11 cellular contexts compared by ENCODE assay signal in genomic region chr6:166466178-166467122, GRCh38.
DNase-seq lines count a peak whose midpoint lies in the region; ATAC-seq and TF ChIP-seq lines count a peak whose summit lies in the region.
"Had no signal": no experiment of that assay in that cellular context is flagged by ENCODE, and none has a peak within 500 bp of the region (broad histone marks: within the 10 kb centered on the region; RNA-seq: fewer than 3 reads in every experiment).

No MANE protein-coding gene starts in this region.

- H3K36me3 ChIP-seq in left ventricle myocardium inferior = peaks cover 66% of the 10 kb centered on the region
- H3K36me3 ChIP-seq in body of pancreas (replicated peaks in 1 of 2; ENCODE audit: insufficient read depth in 1 of 2, low read depth in 2 of 2) = peaks cover 0 to 2% of the 10 kb centered on the region in 2 donors

- H3K9me3 ChIP-seq in left ventricle myocardium inferior (replicated peaks) = no peaks in the 10 kb centered on the region
- H3K9me3 ChIP-seq in body of pancreas = no peaks in the 10 kb centered on the region
- H3K9me3 ChIP-seq: Caco-2, psoas muscle had no signal

- intact Hi-C loops in cardiac septum (cut with DNase I) = no loop called here
- intact Hi-C loops in left ventricle myocardium inferior (cut with micrococcal nuclease) = no loop called here
- intact Hi-C loops in body of pancreas (cut with DNase I) = no loop called here

- ATAC-seq in body of pancreas (peak; percentile 92), GM21717 (IDR thresholded peaks at IDR 0.05; ENCODE audit: unreplicated experiment) (no peak), GM21447 (IDR thresholded peaks at IDR 0.05; ENCODE audit: unreplicated experiment) (no peak)

- peaks cover 9% of the 10 kb centered on the region for H3K4me1 ChIP-seq in left ventricle myocardium inferior
- peaks cover 4% of the 10 kb centered on the region for H3K4me1 ChIP-seq in body of pancreas
- H3K4me1 ChIP-seq: psoas muscle had no signal

- DNase-seq in cardiac septum (ENCODE audit: low spot score) (peak; percentile 56), left ventricle myocardium inferior (no peak), body of pancreas (peak; percentile 25 to 50 (median 34)), kidney tubule cell (ENCODE audit: low spot score) (peak; percentile 37), OCI-M1 (lab: John Stamatoyannopoulos, UW) (no peak), NCI-H2196 treated with DMSO at 0.1 percent for 48 hours (lab: John Stamatoyannopoulos, UW; ENCODE audit: unreplicated experiment) (no peak)
- DNase-seq: foreskin melanocyte had no signal

- WGBS in body of pancreas, 2 donors = 46 to 58% methylated on average over 9 of the region's 9 CpGs

- H3K4me3 ChIP-seq in left ventricle myocardium inferior = no peak overlapping the region
- H3K4me3 ChIP-seq in body of pancreas = no peak overlapping the region
- H3K4me3 ChIP-seq: psoas muscle had no signal

- TF ChIP-seq CTCF in left ventricle myocardium inferior (IDR thresholded peaks at IDR 0.05; ENCODE audit: borderline replicate concordance) (no peak), body of pancreas (IDR thresholded peaks at IDR 0.05) (no peak)

- no peaks in the 10 kb centered on the region for H3K27me3 ChIP-seq in left ventricle myocardium inferior (ENCODE audit: low read depth)
- H3K27me3 ChIP-seq in body of pancreas = no peaks in the 10 kb centered on the region

- no peak overlapping the region for H3K27ac ChIP-seq in left ventricle myocardium inferior (replicated peaks)
- peak overlapping the region; percentile 18 to 73 (median 62) for H3K27ac ChIP-seq in body of pancreas
- H3K27ac ChIP-seq: psoas muscle had no signal

- peak in 1 of 3 donors; percentile 40 for TF ChIP-seq POLR2A in body of pancreas (IDR thresholded peaks at IDR 0.05)

Comparison
In these comparisons a context has a peak if more than half of its experiments do, and no peak if none do; other contexts are left out.
1. DNase-seq: peak in cardiac septum (single experiment), body of pancreas (4 of 4) and kidney tubule cell (single experiment); none in left ventricle myocardium inferior (single experiment), OCI-M1 (single experiment) and NCI-H2196 treated with DMSO at 0.1 percent for 48 hours (single experiment).